ENCODE assay signal across 14 cellular contexts in the genomic region with DNA sequence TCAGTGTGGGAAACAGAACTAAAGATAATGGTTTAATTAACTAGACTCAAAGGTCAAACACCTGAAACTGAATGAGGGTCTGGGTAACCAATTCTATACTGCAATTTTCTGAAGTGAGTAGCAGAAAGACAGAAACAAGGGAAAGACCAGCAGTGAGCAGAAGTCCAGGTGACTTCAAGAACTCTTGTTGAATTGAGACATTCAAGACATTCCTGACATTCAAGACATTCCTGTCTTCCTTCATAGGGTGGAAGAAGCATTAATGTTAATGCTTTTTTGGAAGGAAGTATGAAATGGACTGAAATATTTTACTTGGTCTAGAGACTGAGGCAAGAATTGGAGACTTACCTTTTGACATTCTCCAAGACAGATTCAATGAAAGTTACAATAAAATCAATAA.
DNase-seq lines count a peak whose midpoint lies in the region; ATAC-seq and TF ChIP-seq lines count a peak whose summit lies in the region.
"Had no signal": no experiment of that assay in that cellular context is flagged by ENCODE, and none has a peak within 500 bp of the region (broad histone marks: within the 10 kb centered on the region; RNA-seq: fewer than 3 reads in every experiment).

No MANE protein-coding gene starts in this region.

- no peak for ATAC-seq in HG03159 (IDR thresholded peaks at IDR 0.05; ENCODE audit: unreplicated experiment)
- no peak for ATAC-seq in activated CD4-positive, alpha-beta T cell treated with anti-CD3 and anti-CD28 coated beads for 36 hours

- intact Hi-C loops in activated CD4-positive, alpha-beta T cell treated with anti-CD3 and anti-CD28 coated beads for 36 hours (cut with DNase I, micrococcal nuclease) = no loop called here

- H3K9me3 ChIP-seq in HUES6 (ENCODE audit: control insufficient read depth, insufficient read depth, low read depth, low read length) = no peaks in the 10 kb centered on the region
- H3K9me3 ChIP-seq: HAP-1 had no signal

- CTCF ChIA-PET in activated CD4-positive, alpha-beta T cell treated with anti-CD3 and anti-CD28 coated beads for 36 hours (lab: Charles Lee) = no interaction called here

- POLR2A ChIA-PET in activated CD4-positive, alpha-beta T cell treated with anti-CD3 and anti-CD28 coated beads for 36 hours (lab: Charles Lee) = no interaction called here

- H3K4me1 ChIP-seq in HUES6 (ENCODE audit: control insufficient read depth, insufficient read depth, low read length) = peaks cover 24% of the 10 kb centered on the region
- H3K4me1 ChIP-seq: HAP-1 had no signal

- H3K4me3 ChIP-seq in HUES6 (ENCODE audit: low read depth, low read length) = no peak overlapping the region
- no peak overlapping the region for H3K4me3 ChIP-seq in choroid plexus epithelial cell (ENCODE audit: low read depth, low read length)
- H3K4me3 ChIP-seq: HAP-1 had no signal

- H3K4me1 Mint-ChIP-seq in activated CD4-positive, alpha-beta T cell treated with anti-CD3 and anti-CD28 coated beads for 36 hours = no peaks in the 10 kb centered on the region
- H3K4me1 Mint-ChIP-seq: B cell had no signal

- no peak for TF ChIP-seq CTCF in choroid plexus epithelial cell (conservative IDR thresholded peaks at IDR 0.05; ENCODE audit: low read depth, low read length)

- no peaks in the 10 kb centered on the region for H3K36me3 Mint-ChIP-seq in activated CD4-positive, alpha-beta T cell treated with anti-CD3 and anti-CD28 coated beads for 36 hours (ENCODE audit: low read depth)

- peak; percentile 1 for DNase-seq in choroid plexus epithelial cell (ENCODE audit: low read depth)
- peak; percentile 41 for DNase-seq in iPS DF 4.7 (ENCODE audit: extremely low read depth, low spot score)
- no peak for DNase-seq in NOMO-1 (lab: John Stamatoyannopoulos, UW; ENCODE audit: unreplicated experiment in 2 of 2)
- no peak for DNase-seq in stimulated activated CD8-positive, alpha-beta memory T cell treated with anti-CD3 and anti-CD28 coated beads, Interleukin-4, amount 100 ng/mL, for 48 hours
- no peak for DNase-seq in activated CD4-positive, alpha-beta T cell treated with anti-CD3 and anti-CD28 coated beads for 36 hours
- DNase-seq: C1 segment of cervical spinal cord; CD4-positive, alpha-beta T cell; DMS79; GOT3; KBM-7 had no signal

- H3K27ac Mint-ChIP-seq in activated CD4-positive, alpha-beta T cell treated with anti-CD3 and anti-CD28 coated beads for 36 hours = no peak overlapping the region
- H3K27ac Mint-ChIP-seq: B cell; CD4-positive, alpha-beta T cell had no signal

- H3K27me3 ChIP-seq in HUES6 (ENCODE audit: control insufficient read depth, insufficient read depth, low read length) = no peaks in the 10 kb centered on the region

- no peaks in the 10 kb centered on the region for H3K9me3 Mint-ChIP-seq in activated CD4-positive, alpha-beta T cell treated with anti-CD3 and anti-CD28 coated beads for 36 hours (ENCODE audit: low read depth)
- H3K9me3 Mint-ChIP-seq: CD4-positive, alpha-beta T cell had no signal

- H3K36me3 ChIP-seq in HUES6 (ENCODE audit: control insufficient read depth, insufficient read depth, low read length) = no peaks in the 10 kb centered on the region
- H3K36me3 ChIP-seq: HAP-1 had no signal

- peak overlapping the region; percentile 31; the same call in 1 of the 2 replicates for H3K27ac ChIP-seq in HUES6 (ENCODE audit: low read depth, low read length)

- no peaks in the 10 kb centered on the region for H3K27me3 Mint-ChIP-seq in activated CD4-positive, alpha-beta T cell treated with anti-CD3 and anti-CD28 coated beads for 36 hours
- H3K27me3 Mint-ChIP-seq: B cell; CD4-positive, alpha-beta T cell had no signal

- no peak overlapping the region for H3K9ac ChIP-seq in HUES6 (ENCODE audit: low read length)

- no peak overlapping the region for H3K4me3 Mint-ChIP-seq in activated CD4-positive, alpha-beta T cell treated with anti-CD3 and anti-CD28 coated beads for 36 hours
- H3K4me3 Mint-ChIP-seq: B cell; CD4-positive, alpha-beta T cell had no signal

Comparison
In these comparisons a context has a peak if more than half of its experiments do, and no peak if none do; other contexts are left out.
1. DNase-seq: peak in choroid plexus epithelial cell (single experiment) and iPS DF 4.7 (single experiment); none in NOMO-1 (0 of 2), stimulated activated CD8-positive, alpha-beta memory T cell treated with anti-CD3 and anti-CD28 coated beads, Interleukin-4, amount 100 ng/mL, for 48 hours (single experiment) and activated CD4-positive, alpha-beta T cell treated with anti-CD3 and anti-CD28 coated beads for 36 hours (single experiment).